In genomic region chr11:63937713-63938480, GRCh38 we compare ENCODE assay signal across 2 cellular contexts.
A peak's percentile ranks its signal among the peaks of the same experiment; 100 is the strongest.
TF ChIP-seq lines count a peak whose summit lies in the region.

No MANE protein-coding gene starts in this region.

TF ChIP-seq in K562, 482 proteins besides CTCF, POLR2A, EP300 and RAD21 (continues in another document):
- TF ChIP-seq MYC (IDR thresholded peaks at IDR 0.05; ENCODE audit: low read depth, low read length) (peak; percentile 18; the same call in 1 of the 2 replicates), MYC (CRISPR knock-in tag; IDR thresholded peaks at IDR 0.05; ENCODE audit: borderline replicate concordance, low read depth) (no peak), MIER1 (IDR thresholded peaks at IDR 0.05; ENCODE audit: low read depth) (no peak), NCOA4 (IDR thresholded peaks at IDR 0.05; ENCODE audit: partially characterized antibody) (no peak), PTRF (tag; IDR thresholded peaks at IDR 0.05) (no peak), MTA3 (IDR thresholded peaks at IDR 0.05; ENCODE audit: borderline replicate concordance) (0 out of 2 replicates have a peak, but pooled peaks have one; percentile 34), BHLHE40 (IDR thresholded peaks at IDR 0.05; ENCODE audit: low read length) (peak; percentile 87)
- TF ChIP-seq, protein P1, sequence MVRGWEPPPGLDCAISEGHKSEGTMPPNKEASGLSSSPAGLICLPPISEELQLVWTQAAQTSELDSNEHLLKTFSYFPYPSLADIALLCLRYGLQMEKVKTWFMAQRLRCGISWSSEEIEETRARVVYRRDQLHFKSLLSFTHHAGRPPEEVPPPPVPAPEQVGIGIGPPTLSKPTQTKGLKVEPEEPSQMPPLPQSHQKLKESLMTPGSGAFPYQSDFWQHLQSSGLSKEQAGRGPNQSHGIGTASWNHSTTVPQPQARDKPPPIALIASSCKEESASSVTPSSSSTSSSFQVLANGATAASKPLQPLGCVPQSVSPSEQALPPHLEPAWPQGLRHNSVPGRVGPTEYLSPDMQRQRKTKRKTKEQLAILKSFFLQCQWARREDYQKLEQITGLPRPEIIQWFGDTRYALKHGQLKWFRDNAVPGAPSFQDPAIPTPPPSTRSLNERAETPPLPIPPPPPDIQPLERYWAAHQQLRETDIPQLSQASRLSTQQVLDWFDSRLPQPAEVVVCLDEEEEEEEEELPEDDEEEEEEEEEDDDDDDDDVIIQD (CRISPR knock-in tag; IDR thresholded peaks at IDR 0.05) = no peak
- TF ChIP-seq, protein P2, sequence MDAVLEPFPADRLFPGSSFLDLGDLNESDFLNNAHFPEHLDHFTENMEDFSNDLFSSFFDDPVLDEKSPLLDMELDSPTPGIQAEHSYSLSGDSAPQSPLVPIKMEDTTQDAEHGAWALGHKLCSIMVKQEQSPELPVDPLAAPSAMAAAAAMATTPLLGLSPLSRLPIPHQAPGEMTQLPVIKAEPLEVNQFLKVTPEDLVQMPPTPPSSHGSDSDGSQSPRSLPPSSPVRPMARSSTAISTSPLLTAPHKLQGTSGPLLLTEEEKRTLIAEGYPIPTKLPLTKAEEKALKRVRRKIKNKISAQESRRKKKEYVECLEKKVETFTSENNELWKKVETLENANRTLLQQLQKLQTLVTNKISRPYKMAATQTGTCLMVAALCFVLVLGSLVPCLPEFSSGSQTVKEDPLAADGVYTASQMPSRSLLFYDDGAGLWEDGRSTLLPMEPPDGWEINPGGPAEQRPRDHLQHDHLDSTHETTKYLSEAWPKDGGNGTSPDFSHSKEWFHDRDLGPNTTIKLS (IDR thresholded peaks at IDR 0.05; ENCODE audit: borderline replicate concordance, low read depth) = 0 out of 2 replicates have a peak, but pooled peaks have one; percentile 21
- TF ChIP-seq, protein P3, sequence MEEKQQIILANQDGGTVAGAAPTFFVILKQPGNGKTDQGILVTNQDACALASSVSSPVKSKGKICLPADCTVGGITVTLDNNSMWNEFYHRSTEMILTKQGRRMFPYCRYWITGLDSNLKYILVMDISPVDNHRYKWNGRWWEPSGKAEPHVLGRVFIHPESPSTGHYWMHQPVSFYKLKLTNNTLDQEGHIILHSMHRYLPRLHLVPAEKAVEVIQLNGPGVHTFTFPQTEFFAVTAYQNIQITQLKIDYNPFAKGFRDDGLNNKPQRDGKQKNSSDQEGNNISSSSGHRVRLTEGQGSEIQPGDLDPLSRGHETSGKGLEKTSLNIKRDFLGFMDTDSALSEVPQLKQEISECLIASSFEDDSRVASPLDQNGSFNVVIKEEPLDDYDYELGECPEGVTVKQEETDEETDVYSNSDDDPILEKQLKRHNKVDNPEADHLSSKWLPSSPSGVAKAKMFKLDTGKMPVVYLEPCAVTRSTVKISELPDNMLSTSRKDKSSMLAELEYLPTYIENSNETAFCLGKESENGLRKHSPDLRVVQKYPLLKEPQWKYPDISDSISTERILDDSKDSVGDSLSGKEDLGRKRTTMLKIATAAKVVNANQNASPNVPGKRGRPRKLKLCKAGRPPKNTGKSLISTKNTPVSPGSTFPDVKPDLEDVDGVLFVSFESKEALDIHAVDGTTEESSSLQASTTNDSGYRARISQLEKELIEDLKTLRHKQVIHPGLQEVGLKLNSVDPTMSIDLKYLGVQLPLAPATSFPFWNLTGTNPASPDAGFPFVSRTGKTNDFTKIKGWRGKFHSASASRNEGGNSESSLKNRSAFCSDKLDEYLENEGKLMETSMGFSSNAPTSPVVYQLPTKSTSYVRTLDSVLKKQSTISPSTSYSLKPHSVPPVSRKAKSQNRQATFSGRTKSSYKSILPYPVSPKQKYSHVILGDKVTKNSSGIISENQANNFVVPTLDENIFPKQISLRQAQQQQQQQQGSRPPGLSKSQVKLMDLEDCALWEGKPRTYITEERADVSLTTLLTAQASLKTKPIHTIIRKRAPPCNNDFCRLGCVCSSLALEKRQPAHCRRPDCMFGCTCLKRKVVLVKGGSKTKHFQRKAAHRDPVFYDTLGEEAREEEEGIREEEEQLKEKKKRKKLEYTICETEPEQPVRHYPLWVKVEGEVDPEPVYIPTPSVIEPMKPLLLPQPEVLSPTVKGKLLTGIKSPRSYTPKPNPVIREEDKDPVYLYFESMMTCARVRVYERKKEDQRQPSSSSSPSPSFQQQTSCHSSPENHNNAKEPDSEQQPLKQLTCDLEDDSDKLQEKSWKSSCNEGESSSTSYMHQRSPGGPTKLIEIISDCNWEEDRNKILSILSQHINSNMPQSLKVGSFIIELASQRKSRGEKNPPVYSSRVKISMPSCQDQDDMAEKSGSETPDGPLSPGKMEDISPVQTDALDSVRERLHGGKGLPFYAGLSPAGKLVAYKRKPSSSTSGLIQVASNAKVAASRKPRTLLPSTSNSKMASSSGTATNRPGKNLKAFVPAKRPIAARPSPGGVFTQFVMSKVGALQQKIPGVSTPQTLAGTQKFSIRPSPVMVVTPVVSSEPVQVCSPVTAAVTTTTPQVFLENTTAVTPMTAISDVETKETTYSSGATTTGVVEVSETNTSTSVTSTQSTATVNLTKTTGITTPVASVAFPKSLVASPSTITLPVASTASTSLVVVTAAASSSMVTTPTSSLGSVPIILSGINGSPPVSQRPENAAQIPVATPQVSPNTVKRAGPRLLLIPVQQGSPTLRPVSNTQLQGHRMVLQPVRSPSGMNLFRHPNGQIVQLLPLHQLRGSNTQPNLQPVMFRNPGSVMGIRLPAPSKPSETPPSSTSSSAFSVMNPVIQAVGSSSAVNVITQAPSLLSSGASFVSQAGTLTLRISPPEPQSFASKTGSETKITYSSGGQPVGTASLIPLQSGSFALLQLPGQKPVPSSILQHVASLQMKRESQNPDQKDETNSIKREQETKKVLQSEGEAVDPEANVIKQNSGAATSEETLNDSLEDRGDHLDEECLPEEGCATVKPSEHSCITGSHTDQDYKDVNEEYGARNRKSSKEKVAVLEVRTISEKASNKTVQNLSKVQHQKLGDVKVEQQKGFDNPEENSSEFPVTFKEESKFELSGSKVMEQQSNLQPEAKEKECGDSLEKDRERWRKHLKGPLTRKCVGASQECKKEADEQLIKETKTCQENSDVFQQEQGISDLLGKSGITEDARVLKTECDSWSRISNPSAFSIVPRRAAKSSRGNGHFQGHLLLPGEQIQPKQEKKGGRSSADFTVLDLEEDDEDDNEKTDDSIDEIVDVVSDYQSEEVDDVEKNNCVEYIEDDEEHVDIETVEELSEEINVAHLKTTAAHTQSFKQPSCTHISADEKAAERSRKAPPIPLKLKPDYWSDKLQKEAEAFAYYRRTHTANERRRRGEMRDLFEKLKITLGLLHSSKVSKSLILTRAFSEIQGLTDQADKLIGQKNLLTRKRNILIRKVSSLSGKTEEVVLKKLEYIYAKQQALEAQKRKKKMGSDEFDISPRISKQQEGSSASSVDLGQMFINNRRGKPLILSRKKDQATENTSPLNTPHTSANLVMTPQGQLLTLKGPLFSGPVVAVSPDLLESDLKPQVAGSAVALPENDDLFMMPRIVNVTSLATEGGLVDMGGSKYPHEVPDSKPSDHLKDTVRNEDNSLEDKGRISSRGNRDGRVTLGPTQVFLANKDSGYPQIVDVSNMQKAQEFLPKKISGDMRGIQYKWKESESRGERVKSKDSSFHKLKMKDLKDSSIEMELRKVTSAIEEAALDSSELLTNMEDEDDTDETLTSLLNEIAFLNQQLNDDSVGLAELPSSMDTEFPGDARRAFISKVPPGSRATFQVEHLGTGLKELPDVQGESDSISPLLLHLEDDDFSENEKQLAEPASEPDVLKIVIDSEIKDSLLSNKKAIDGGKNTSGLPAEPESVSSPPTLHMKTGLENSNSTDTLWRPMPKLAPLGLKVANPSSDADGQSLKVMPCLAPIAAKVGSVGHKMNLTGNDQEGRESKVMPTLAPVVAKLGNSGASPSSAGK (IDR thresholded peaks at IDR 0.05) = peak; percentile 23; the same call in 1 of the 2 replicates

TF ChIP-seq in HepG2, 621 proteins besides CTCF, POLR2A, EP300 and RAD21 (continues in another document):
- TF ChIP-seq ZFP36L2 (CRISPR knock-in tag; IDR thresholded peaks at IDR 0.05) = no peak
- no peak for TF ChIP-seq NR2F6 (IDR thresholded peaks at IDR 0.05)
- no peak for TF ChIP-seq NR2F6 (CRISPR knock-in tag; IDR thresholded peaks at IDR 0.05)
- no peak for TF ChIP-seq PHF5A (CRISPR knock-in tag; IDR thresholded peaks at IDR 0.05; ENCODE audit: low read depth, unreplicated experiment)
- no peak for TF ChIP-seq ARNT (IDR thresholded peaks at IDR 0.05)
- TF ChIP-seq HIVEP1 (CRISPR knock-in tag; IDR thresholded peaks at IDR 0.05) = no peak
- TF ChIP-seq, protein P4, sequence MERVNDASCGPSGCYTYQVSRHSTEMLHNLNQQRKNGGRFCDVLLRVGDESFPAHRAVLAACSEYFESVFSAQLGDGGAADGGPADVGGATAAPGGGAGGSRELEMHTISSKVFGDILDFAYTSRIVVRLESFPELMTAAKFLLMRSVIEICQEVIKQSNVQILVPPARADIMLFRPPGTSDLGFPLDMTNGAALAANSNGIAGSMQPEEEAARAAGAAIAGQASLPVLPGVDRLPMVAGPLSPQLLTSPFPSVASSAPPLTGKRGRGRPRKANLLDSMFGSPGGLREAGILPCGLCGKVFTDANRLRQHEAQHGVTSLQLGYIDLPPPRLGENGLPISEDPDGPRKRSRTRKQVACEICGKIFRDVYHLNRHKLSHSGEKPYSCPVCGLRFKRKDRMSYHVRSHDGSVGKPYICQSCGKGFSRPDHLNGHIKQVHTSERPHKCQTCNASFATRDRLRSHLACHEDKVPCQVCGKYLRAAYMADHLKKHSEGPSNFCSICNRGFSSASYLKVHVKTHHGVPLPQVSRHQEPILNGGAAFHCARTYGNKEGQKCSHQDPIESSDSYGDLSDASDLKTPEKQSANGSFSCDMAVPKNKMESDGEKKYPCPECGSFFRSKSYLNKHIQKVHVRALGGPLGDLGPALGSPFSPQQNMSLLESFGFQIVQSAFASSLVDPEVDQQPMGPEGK (CRISPR knock-in tag; IDR thresholded peaks at IDR 0.05) = no peak
- no peak for TF ChIP-seq KLF9 (CRISPR knock-in tag; IDR thresholded peaks at IDR 0.05; ENCODE audit: low read depth)
- TF ChIP-seq, protein P5, sequence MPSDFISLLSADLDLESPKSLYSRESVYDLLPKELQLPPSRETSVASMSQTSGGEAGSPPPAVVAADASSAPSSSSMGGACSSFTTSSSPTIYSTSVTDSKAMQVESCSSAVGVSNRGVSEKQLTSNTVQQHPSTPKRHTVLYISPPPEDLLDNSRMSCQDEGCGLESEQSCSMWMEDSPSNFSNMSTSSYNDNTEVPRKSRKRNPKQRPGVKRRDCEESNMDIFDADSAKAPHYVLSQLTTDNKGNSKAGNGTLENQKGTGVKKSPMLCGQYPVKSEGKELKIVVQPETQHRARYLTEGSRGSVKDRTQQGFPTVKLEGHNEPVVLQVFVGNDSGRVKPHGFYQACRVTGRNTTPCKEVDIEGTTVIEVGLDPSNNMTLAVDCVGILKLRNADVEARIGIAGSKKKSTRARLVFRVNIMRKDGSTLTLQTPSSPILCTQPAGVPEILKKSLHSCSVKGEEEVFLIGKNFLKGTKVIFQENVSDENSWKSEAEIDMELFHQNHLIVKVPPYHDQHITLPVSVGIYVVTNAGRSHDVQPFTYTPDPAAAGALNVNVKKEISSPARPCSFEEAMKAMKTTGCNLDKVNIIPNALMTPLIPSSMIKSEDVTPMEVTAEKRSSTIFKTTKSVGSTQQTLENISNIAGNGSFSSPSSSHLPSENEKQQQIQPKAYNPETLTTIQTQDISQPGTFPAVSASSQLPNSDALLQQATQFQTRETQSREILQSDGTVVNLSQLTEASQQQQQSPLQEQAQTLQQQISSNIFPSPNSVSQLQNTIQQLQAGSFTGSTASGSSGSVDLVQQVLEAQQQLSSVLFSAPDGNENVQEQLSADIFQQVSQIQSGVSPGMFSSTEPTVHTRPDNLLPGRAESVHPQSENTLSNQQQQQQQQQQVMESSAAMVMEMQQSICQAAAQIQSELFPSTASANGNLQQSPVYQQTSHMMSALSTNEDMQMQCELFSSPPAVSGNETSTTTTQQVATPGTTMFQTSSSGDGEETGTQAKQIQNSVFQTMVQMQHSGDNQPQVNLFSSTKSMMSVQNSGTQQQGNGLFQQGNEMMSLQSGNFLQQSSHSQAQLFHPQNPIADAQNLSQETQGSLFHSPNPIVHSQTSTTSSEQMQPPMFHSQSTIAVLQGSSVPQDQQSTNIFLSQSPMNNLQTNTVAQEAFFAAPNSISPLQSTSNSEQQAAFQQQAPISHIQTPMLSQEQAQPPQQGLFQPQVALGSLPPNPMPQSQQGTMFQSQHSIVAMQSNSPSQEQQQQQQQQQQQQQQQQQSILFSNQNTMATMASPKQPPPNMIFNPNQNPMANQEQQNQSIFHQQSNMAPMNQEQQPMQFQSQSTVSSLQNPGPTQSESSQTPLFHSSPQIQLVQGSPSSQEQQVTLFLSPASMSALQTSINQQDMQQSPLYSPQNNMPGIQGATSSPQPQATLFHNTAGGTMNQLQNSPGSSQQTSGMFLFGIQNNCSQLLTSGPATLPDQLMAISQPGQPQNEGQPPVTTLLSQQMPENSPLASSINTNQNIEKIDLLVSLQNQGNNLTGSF (CRISPR knock-in tag; IDR thresholded peaks at IDR 0.05) = no peak
- TF ChIP-seq FOXC1 (CRISPR knock-in tag; IDR thresholded peaks at IDR 0.05; ENCODE audit: borderline replicate concordance) = peak; percentile 55; the same call in 1 of the 2 replicates
- TF ChIP-seq CREM (IDR thresholded peaks at IDR 0.05) = no peak
- TF ChIP-seq CREM (CRISPR knock-in tag; IDR thresholded peaks at IDR 0.05) = no peak
- TF ChIP-seq ZBTB1 (CRISPR knock-in tag; IDR thresholded peaks at IDR 0.05; ENCODE audit: borderline replicate concordance) = no peak
- no peak for TF ChIP-seq PHF20 (CRISPR knock-in tag; IDR thresholded peaks at IDR 0.05)
- TF ChIP-seq, protein P6, sequence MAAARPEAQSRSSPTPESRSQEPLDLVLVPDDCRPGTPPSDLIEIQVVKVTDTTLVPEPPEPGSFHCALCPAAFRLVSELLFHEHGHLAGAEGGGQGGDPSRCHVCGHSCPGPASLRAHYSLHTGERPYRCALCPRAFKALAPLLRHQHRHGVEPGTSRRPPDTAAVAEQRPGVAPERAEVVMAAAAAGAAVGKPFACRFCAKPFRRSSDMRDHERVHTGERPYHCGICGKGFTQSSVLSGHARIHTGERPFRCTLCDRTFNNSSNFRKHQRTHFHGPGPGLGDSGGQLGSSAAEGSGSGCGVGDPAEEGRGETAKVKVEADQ (CRISPR knock-in tag; IDR thresholded peaks at IDR 0.05; ENCODE audit: borderline replicate concordance) = 0 out of 2 replicates have a peak, but pooled peaks have one; percentile 30
- TF ChIP-seq MED8 (CRISPR knock-in tag; IDR thresholded peaks at IDR 0.05; ENCODE audit: insufficient replicate concordance) = no peak
- no peak for TF ChIP-seq FOXP1 (IDR thresholded peaks at IDR 0.05)
- no peak for TF ChIP-seq FOXP1 (CRISPR knock-in tag; IDR thresholded peaks at IDR 0.05)
- no peak for TF ChIP-seq SOX13 (IDR thresholded peaks at IDR 0.05)
- TF ChIP-seq SOX13 (CRISPR knock-in tag; conservative IDR thresholded peaks at IDR 0.05 in 1 of 2, IDR thresholded peaks at IDR 0.05 in 1 of 2) = no peak
- TF ChIP-seq IRX3 (CRISPR knock-in tag; IDR thresholded peaks at IDR 0.05; ENCODE audit: borderline replicate concordance, low read depth) = no peak
- TF ChIP-seq, protein P7, sequence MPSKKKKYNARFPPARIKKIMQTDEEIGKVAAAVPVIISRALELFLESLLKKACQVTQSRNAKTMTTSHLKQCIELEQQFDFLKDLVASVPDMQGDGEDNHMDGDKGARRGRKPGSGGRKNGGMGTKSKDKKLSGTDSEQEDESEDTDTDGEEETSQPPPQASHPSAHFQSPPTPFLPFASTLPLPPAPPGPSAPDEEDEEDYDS (CRISPR knock-in tag; IDR thresholded peaks at IDR 0.05) = no peak
- 0 out of 2 replicates have a peak, but pooled peaks have one; percentile 16 for TF ChIP-seq YEATS4 (CRISPR knock-in tag; IDR thresholded peaks at IDR 0.05; ENCODE audit: borderline replicate concordance)
